17 cellular contexts compared by ENCODE assay signal in the genomic region with DNA sequence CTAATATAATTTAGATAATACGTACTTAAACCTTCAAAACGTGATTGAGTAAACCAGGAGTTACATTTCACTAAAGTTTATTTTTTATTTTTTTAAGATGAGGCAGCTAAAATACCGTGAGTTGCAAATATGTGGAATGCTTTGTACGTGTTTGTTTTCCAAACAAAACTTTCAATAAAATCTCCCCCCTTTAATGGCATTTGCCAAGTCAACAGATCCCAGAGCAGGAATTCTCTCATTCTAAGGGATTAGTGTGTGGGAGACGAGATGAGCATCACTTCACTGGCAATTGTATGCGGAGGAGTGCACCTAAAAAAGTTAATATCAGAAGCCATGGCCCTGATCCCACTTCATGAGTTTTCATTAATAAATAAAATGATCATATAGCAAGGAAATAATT. TPM values are rescaled to one million over a fixed set of nuclear protein-coding genes. Genes with fewer than 3 reads are reported as not detected.
DNase-seq lines count a peak whose midpoint lies in the region; ATAC-seq and TF ChIP-seq lines count a peak whose summit lies in the region.
"Had no signal": no experiment of that assay in that cellular context is flagged by ENCODE, and none has a peak within 500 bp of the region (broad histone marks: within the 10 kb centered on the region; RNA-seq: fewer than 3 reads in every experiment).

No MANE protein-coding gene starts in this region.

- no peak overlapping the region for H4K12ac ChIP-seq in trophoblast cell (ENCODE audit: low read depth, low read length)

- H3K27me3 ChIP-seq in GM23338 (ENCODE audit: insufficient read depth) = no peaks in the 10 kb centered on the region
- no peaks in the 10 kb centered on the region for H3K27me3 ChIP-seq in Panc1 (ENCODE audit: control insufficient read depth, insufficient read depth, low read length)
- no peaks in the 10 kb centered on the region for H3K27me3 ChIP-seq in trophoblast cell (ENCODE audit: insufficient read depth, low read length)
- H3K27me3 ChIP-seq: BLaER1, Peyer's patch had no signal

- CTCF ChIA-PET in Panc1 (lab: Charles Lee) = no interaction called here

- TF ChIP-seq CTCF in GM23338 (conservative IDR thresholded peaks at IDR 0.05; ENCODE audit: low read depth in 2 of 2) = no peak
- TF ChIP-seq CTCF in Panc1 (IDR thresholded peaks at IDR 0.05) = no peak

- H2BK12ac ChIP-seq in trophoblast cell (ENCODE audit: low read length) = peak overlapping the region; percentile 40

- peak; percentile 19 for DNase-seq in GM23338 (ENCODE audit: low spot score)
- DNase-seq in Panc1 (ENCODE audit: low read depth, low spot score) = no peak
- DNase-seq in kidney glomerular epithelial cell (lab: John Stamatoyannopoulos, UW) = peak; percentile 81
- DNase-seq in trophoblast cell = no peak
- no peak for DNase-seq in NK-92 (lab: John Stamatoyannopoulos, UW; ENCODE audit: unreplicated experiment)
- DNase-seq in NCI-H2081 treated with DMSO at 0.1 percent for 48 hours (lab: John Stamatoyannopoulos, UW) = no peak
- DNase-seq: CD8-positive, alpha-beta memory T cell; DMS 273 treated with DMSO at 0.1 percent for 48 hours; H9; KBM-7; NCI-H146; NCI-H2227 treated with DMSO at 0.1 percent for 48 hours; NCI-H774; Peyer's patch; SHP77 had no signal

- H3K9me3 ChIP-seq in Panc1 (ENCODE audit: control insufficient read depth, insufficient read depth, low read depth, low read length) (no peaks in the 10 kb centered on the region), trophoblast cell (ENCODE audit: insufficient read depth, low read depth, low read length) (no peaks in the 10 kb centered on the region)
- H3K9me3 ChIP-seq: BLaER1, Peyer's patch had no signal

- H2AFZ ChIP-seq in GM23338 (no peak overlapping the region), trophoblast cell (ENCODE audit: insufficient read depth, low read length, poor library complexity) (no peak overlapping the region)

- H3K14ac ChIP-seq in trophoblast cell (ENCODE audit: low read length) = no peak overlapping the region

- POLR2A ChIA-PET in Panc1 (lab: Charles Lee) = no interaction called here

- WGBS in trophoblast cell (ENCODE audit: extremely low coverage, insufficient coverage, insufficient read length) = no CpG with 5 or more reads among the region's 6 CpGs

- H3K27me3 Mint-ChIP-seq in GM23338 (ENCODE audit: insufficient read depth, low read depth, poor library complexity) = no peaks in the 10 kb centered on the region

- no peak overlapping the region for H4K91ac ChIP-seq in trophoblast cell (ENCODE audit: low read depth, low read length)

- H3K9ac ChIP-seq in trophoblast cell (ENCODE audit: low read length) = no peak overlapping the region
- H3K9ac ChIP-seq: BLaER1 had no signal

- no peaks in the 10 kb centered on the region; the same call in 2 of the 3 replicates for H3K36me3 Mint-ChIP-seq in GM23338 (ENCODE audit: low read depth)
- H3K36me3 Mint-ChIP-seq: CD8-positive, alpha-beta memory T cell had no signal

- H2BK120ac ChIP-seq in trophoblast cell (ENCODE audit: insufficient read depth, low read length, poor library complexity) = no peak overlapping the region

- no peak overlapping the region for H3K23ac ChIP-seq in trophoblast cell (ENCODE audit: low read length)

- H3K4me2 ChIP-seq in GM23338 (no peak overlapping the region), trophoblast cell (ENCODE audit: low read length) (no peak overlapping the region)
- H3K4me2 ChIP-seq: BLaER1 had no signal

- H4K20me1 ChIP-seq in GM23338 (replicated peaks; ENCODE audit: insufficient read depth) = no peaks in the 10 kb centered on the region
- H4K20me1 ChIP-seq: BLaER1 had no signal

- no peaks in the 10 kb centered on the region for H3F3A ChIP-seq in GM23338 (replicated peaks; ENCODE audit: low read depth)

- H3K4me1 ChIP-seq in GM23338 (ENCODE audit: insufficient read depth) = peaks cover 4% of the 10 kb centered on the region; the same call in 1 of the 2 replicates
- peaks cover 43% of the 10 kb centered on the region for H3K4me1 ChIP-seq in Panc1 (ENCODE audit: control insufficient read depth, insufficient read depth, low read length)
- peaks cover 2 to 6% of the 10 kb centered on the region in 2 experiments for H3K4me1 ChIP-seq in trophoblast cell (ENCODE audit: control insufficient read depth in 1 of 2, insufficient read depth in 2 of 2, low read length in 2 of 2)
- H3K4me1 ChIP-seq: BLaER1, Peyer's patch had no signal

- H3K36me3 ChIP-seq in GM23338 (ENCODE audit: insufficient read depth) = no peaks in the 10 kb centered on the region
- H3K36me3 ChIP-seq in Panc1 (ENCODE audit: control insufficient read depth, insufficient read depth, low read length) = no peaks in the 10 kb centered on the region
- no peaks in the 10 kb centered on the region for H3K36me3 ChIP-seq in trophoblast cell (ENCODE audit: control insufficient read depth in 1 of 2, insufficient read depth in 2 of 2, low read length in 2 of 2)
- H3K36me3 ChIP-seq: BLaER1, Peyer's patch had no signal

- no peak overlapping the region for H4K8ac ChIP-seq in trophoblast cell (ENCODE audit: low read depth, low read length)

- H3K4ac ChIP-seq in trophoblast cell (ENCODE audit: low read depth, low read length) = no peak overlapping the region

- in situ Hi-C loops in Panc1 (cut with HindIII; ENCODE audit: low pct_unique_long_range_greater_than_20kb, low sequenced_read_pairs) = no loop called here

- H3K4me3 ChIP-seq in GM23338 = no peak overlapping the region
- no peak overlapping the region for H3K4me3 ChIP-seq in Panc1 (ENCODE audit: low read depth in 2 of 2, low read length in 2 of 2)
- H3K4me3 ChIP-seq in trophoblast cell (ENCODE audit: low read depth, low read length) = no peak overlapping the region
- H3K4me3 ChIP-seq: BLaER1, Peyer's patch had no signal

- no peaks in the 10 kb centered on the region for H3K9me2 ChIP-seq in GM23338 (ENCODE audit: insufficient read depth)

- ATAC-seq in GM23338 (peak; percentile 39; the same call in 2 of the 3 replicates), Panc1 (peak; percentile 77), HG02763 (IDR thresholded peaks at IDR 0.05; ENCODE audit: unreplicated experiment) (no peak)

- peaks cover 18% of the 10 kb centered on the region for H3K4me1 Mint-ChIP-seq in GM23338
- H3K4me1 Mint-ChIP-seq: CD8-positive, alpha-beta memory T cell had no signal

- H2BK5ac ChIP-seq in trophoblast cell (ENCODE audit: low read depth, low read length, poor library complexity) = no peak overlapping the region

- H2AK5ac ChIP-seq in trophoblast cell (ENCODE audit: low read length) = no peak overlapping the region

- no peak overlapping the region for H3K18ac ChIP-seq in trophoblast cell (ENCODE audit: low read length)

- peaks cover 8% of the 10 kb centered on the region for H3K79me1 ChIP-seq in trophoblast cell (ENCODE audit: low read length)

- H3K4me3 Mint-ChIP-seq in GM23338 = no peak overlapping the region
- H3K4me3 Mint-ChIP-seq: CD8-positive, alpha-beta memory T cell; H9 had no signal

- H3K9me3 Mint-ChIP-seq in GM23338 = no peaks in the 10 kb centered on the region
- H3K9me3 Mint-ChIP-seq: H9 had no signal

- H3K27ac Mint-ChIP-seq in GM23338 = no peak overlapping the region
- H3K27ac Mint-ChIP-seq: CD8-positive, alpha-beta memory T cell had no signal

- intact Hi-C loops in Panc1 (cut with micrococcal nuclease; ENCODE audit: unreplicated experiment) = no loop called here

- H3K27ac ChIP-seq in GM23338 (ENCODE audit: low read depth) = no peak overlapping the region
- H3K27ac ChIP-seq in Panc1 (ENCODE audit: low read length) = peak overlapping the region; percentile 84
- H3K27ac ChIP-seq in trophoblast cell (ENCODE audit: low read depth, low read length) = no peak overlapping the region
- H3K27ac ChIP-seq: BLaER1, Peyer's patch had no signal

- BruUV-seq in Panc1 (replicated peaks; lab: Mats Ljungman, UMichigan) = no TSS peak

- no peaks in the 10 kb centered on the region for H3K79me2 ChIP-seq in GM23338 (replicated peaks; ENCODE audit: insufficient read depth)
- H3K79me2 ChIP-seq in trophoblast cell (ENCODE audit: control insufficient read depth, insufficient read depth, low read length, poor library complexity) = no peaks in the 10 kb centered on the region

TF ChIP-seq in GM23338, 12 proteins besides CTCF, POLR2A, EP300 and RAD21 (continues in another document):
- TF ChIP-seq JUNB (IDR thresholded peaks at IDR 0.05; ENCODE audit: unreplicated experiment) = no peak
- TF ChIP-seq ZNF331 (CRISPR knock-in tag; IDR thresholded peaks at IDR 0.05; ENCODE audit: low read depth) = no peak
- no peak for TF ChIP-seq CREB1 (CRISPR knock-in tag; IDR thresholded peaks at IDR 0.05; ENCODE audit: low read depth)

RNA-seq across cellular contexts. Expression of gene MAGI2, which starts 53.7 kb away (rescaled TPM):
- total RNA-seq in GM23338 (2014; rRNA removed; shearing (Covaris generic)) = 26.4 and 31.4 TPM in 2 replicates
- 7.3 and 10.4 TPM in 2 replicates for polyA plus RNA-seq in GM23338 (2016; fragmentation: Nextera tagmentation; extraction: Ambion mirVana)
- 5.4 TPM for total RNA-seq in Panc1 (2021; ENCODE audit: unreplicated experiment)
- 5.2 TPM for polyA plus RNA-seq in Panc1 (2012; ENCODE audit: insufficient read length)
- polyA plus RNA-seq in trophoblast cell (2013) = 0.72 and 0.79 TPM in 2 replicates
- polyA plus RNA-seq: CD8-positive, alpha-beta memory T cell had no signal

Comparison
In these comparisons a context has a peak if more than half of its experiments do, and no peak if none do; other contexts are left out.
1. DNase-seq: peak in GM23338 (single experiment) and kidney glomerular epithelial cell (single experiment); none in Panc1 (single experiment), trophoblast cell (0 of 2), NK-92 (single experiment) and NCI-H2081 treated with DMSO at 0.1 percent for 48 hours (single experiment).